8 cellular contexts compared by ENCODE assay signal in the genomic region with DNA sequence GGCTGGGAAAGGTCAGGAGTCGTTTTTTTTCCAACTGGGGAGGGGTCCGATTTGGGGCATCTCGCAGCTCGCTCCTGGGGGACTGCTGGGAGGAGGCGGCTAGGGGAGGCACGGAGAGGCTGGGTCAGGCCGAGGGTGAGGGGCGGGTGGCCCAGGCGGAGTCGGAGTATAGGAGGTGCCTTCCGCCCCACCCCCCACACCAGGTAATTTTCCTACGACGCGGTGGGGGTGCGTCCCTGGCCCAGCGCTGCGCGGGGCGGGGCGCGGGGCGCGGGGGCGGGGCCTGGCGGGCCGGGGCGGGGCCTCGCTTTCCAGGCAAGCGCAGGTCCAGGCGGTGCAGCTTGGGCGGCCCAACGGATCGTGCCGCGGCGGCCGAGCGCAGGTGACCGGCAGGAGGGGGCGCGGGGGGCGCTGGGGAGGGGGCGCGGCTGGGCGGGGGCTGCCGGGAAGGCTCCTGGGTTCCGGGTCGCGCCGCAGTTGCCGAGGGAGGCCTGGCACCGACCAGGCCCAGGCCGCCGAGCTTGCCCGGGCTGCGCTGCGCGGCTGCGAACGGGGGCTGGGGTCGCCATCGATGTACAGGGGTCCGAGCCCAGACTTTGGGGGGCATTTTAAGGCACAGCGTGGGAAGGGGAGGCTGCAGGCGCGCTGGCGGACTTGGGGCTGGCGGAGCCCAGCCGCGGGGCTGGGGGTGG. TPM values are rescaled to one million over a fixed set of nuclear protein-coding genes. Genes with fewer than 3 reads are reported as not detected.
DNase-seq lines count a peak whose midpoint lies in the region; ATAC-seq and TF ChIP-seq lines count a peak whose summit lies in the region.

A gene with protein sequence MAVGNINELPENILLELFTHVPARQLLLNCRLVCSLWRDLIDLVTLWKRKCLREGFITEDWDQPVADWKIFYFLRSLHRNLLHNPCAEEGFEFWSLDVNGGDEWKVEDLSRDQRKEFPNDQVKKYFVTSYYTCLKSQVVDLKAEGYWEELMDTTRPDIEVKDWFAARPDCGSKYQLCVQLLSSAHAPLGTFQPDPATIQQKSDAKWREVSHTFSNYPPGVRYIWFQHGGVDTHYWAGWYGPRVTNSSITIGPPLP (plus strand): TSS at position 307 of the 692 bp plus-strand sequence. CDS start 959 bp downstream, outside the sequence.

- H3K27me3 Mint-ChIP-seq in activated T-helper 17 cell treated with anti-CD3 and anti-CD28 coated beads, Interleukin-2, amount 50 U/mL, for 72 hours = no peaks in the 10 kb centered on the region

- H3K36me3 Mint-ChIP-seq in activated T-helper 17 cell treated with anti-CD3 and anti-CD28 coated beads, Interleukin-2, amount 50 U/mL, for 72 hours (ENCODE audit: low read depth) = peaks cover 15% of the 10 kb centered on the region

- in situ Hi-C loops in Caki2 (cut with HindIII; ENCODE audit: low pct_unique_long_range_greater_than_20kb, low sequenced_read_pairs) = no loop called here

- peak within 1 kb of the TSS; percentile 75 for H3K27ac Mint-ChIP-seq in activated T-helper 17 cell treated with anti-CD3 and anti-CD28 coated beads, Interleukin-2, amount 50 U/mL, for 72 hours

- H3K27me3 ChIP-seq in neuron (ENCODE audit: insufficient read depth, low read length) (peaks cover 35% of the 10 kb centered on the region), thoracic aorta (replicated peaks; ENCODE audit: insufficient read depth) (peaks cover under 1% of the 10 kb centered on the region)

- H3K4me1 ChIP-seq in neuron (ENCODE audit: insufficient read depth, low read length) = peaks cover 7% of the 10 kb centered on the region
- peaks cover 9 to 30% of the 10 kb centered on the region in 2 donors for H3K4me1 ChIP-seq in thoracic aorta (ENCODE audit: control insufficient read depth in 1 of 2, low read depth in 2 of 2)

- H3K9me3 ChIP-seq in neuron (ENCODE audit: low read length) = no peaks in the 10 kb centered on the region
- H3K9me3 ChIP-seq in thoracic aorta = no peaks in the 10 kb centered on the region

- H3K4me3 Mint-ChIP-seq in activated T-helper 17 cell treated with anti-CD3 and anti-CD28 coated beads, Interleukin-2, amount 50 U/mL, for 72 hours = peak within 1 kb of the TSS; percentile 73

- ATAC-seq in GM21825 (IDR thresholded peaks at IDR 0.05; ENCODE audit: unreplicated experiment) (peak; percentile 57), thoracic aorta (ENCODE audit: insufficient number of reproducible peaks, low FRiP score, low read depth) (peak; percentile 44), GM18873 (IDR thresholded peaks at IDR 0.05; ENCODE audit: low FRiP score, unreplicated experiment) (no peak)
- ATAC-seq in activated T-helper 17 cell treated with anti-CD3 and anti-CD28 coated beads, Interleukin-2, amount 50 U/mL, for 72 hours (replicated peaks) = peak; percentile 87

- no peak for TF ChIP-seq CTCF in foreskin fibroblast (IDR thresholded peaks at IDR 0.05; ENCODE audit: low read depth, low read length)
- no peak for TF ChIP-seq CTCF in thoracic aorta (IDR thresholded peaks at IDR 0.05)

- no peak within 1 kb of the TSS for H2AFZ ChIP-seq in neuron (ENCODE audit: low read depth, low read length)

- H3K27ac ChIP-seq in thoracic aorta = peak within 1 kb of the TSS in 1 of 2 donors; percentile 28

- peaks cover 5% of the 10 kb centered on the region for H3K4me1 Mint-ChIP-seq in activated T-helper 17 cell treated with anti-CD3 and anti-CD28 coated beads, Interleukin-2, amount 50 U/mL, for 72 hours

- H3K4me3 ChIP-seq in foreskin fibroblast (ENCODE audit: low read depth in 1 of 2, low read length in 2 of 2) (peak within 1 kb of the TSS; percentile 60 to 68), neuron (ENCODE audit: low read length) (peak within 1 kb of the TSS; percentile 80), thoracic aorta (peak within 1 kb of the TSS; percentile 90)

- H3K9me3 Mint-ChIP-seq in activated T-helper 17 cell treated with anti-CD3 and anti-CD28 coated beads, Interleukin-2, amount 50 U/mL, for 72 hours = no peaks in the 10 kb centered on the region

- DNase-seq in Caki2 (ENCODE audit: low read depth) (no peak), NCI-H69 (lab: John Stamatoyannopoulos, UW) (peak; percentile 55), foreskin fibroblast (peak in 1 of 2 donors; percentile 54), thoracic aorta (ENCODE audit: low spot score) (no peak)

- peaks cover 13% of the 10 kb centered on the region for H3K36me3 ChIP-seq in neuron (ENCODE audit: insufficient read depth, low read length)
- peaks cover 4% of the 10 kb centered on the region for H3K36me3 ChIP-seq in thoracic aorta

RNA-seq across cellular contexts. Expression of the gene that starts here (rescaled TPM):
- total RNA-seq in Caki2 (2014; rRNA removed; shearing (Covaris generic); ENCODE audit: low replicate concordance) = 11.0 and 14.2 TPM in 2 replicates
- total RNA-seq in activated T-helper 17 cell treated with anti-CD3 and anti-CD28 coated beads, Interleukin-2, amount 50 U/mL, for 72 hours = 10 to 100 TPM; 13.8 to 21.7 TPM
- total RNA-seq in thoracic aorta = 10 to 100 TPM; 21.9 to 35.2 TPM
